18 cellular contexts compared by ENCODE assay signal in genomic region chr19:15010497-15011255, GRCh38. TPM values are rescaled to one million over a fixed set of nuclear protein-coding genes. Genes with fewer than 3 reads are reported as not detected.
DNase-seq lines count a peak whose midpoint lies in the region; ATAC-seq and TF ChIP-seq lines count a peak whose summit lies in the region.
"Had no signal": no experiment of that assay in that cellular context is flagged by ENCODE, and none has a peak within 500 bp of the region (broad histone marks: within the 10 kb centered on the region; RNA-seq: fewer than 3 reads in every experiment).

No MANE protein-coding gene starts in this region.

- H3K9me3 Mint-ChIP-seq in MCF 10A (ENCODE audit: unreplicated experiment), result peaks cover 12% of the 10 kb centered on the region

- no peak for TF ChIP-seq CTCF in breast epithelium (IDR thresholded peaks at IDR 0.05)
- TF ChIP-seq CTCF in MCF 10A (IDR thresholded peaks at IDR 0.05; ENCODE audit: unreplicated experiment), result no peak
- no peak for TF ChIP-seq CTCF in foreskin keratinocyte (conservative IDR thresholded peaks at IDR 0.05)
- TF ChIP-seq CTCF in spleen (IDR thresholded peaks at IDR 0.05 in 8 of 11, conservative IDR thresholded peaks at IDR 0.05 in 3 of 11), result no peak

- no peaks in the 10 kb centered on the region for H3K4me1 Mint-ChIP-seq in MCF 10A (ENCODE audit: insufficient read depth, unreplicated experiment)

- no peak for DNase-seq in breast epithelium (ENCODE audit: low spot score in 2 of 2)
- no peak for DNase-seq in MCF 10A (ENCODE audit: unreplicated experiment)
- DNase-seq in foreskin keratinocyte, result no peak
- peak; percentile 68 for DNase-seq in left kidney (ENCODE audit: low read depth, low spot score)
- no peak for DNase-seq in NCI-H510A treated with DMSO at 0.1 percent for 48 hours (lab: John Stamatoyannopoulos, UW)
- DNase-seq in spleen, result no peak
- DNase-seq: activated naive CD4-positive, alpha-beta T cell treated with Interleukin-2 at 50 U/mL for 16 hours; lower lobe of right lung; NCI-H1930 had no signal

- peaks cover 0 to 3% of the 10 kb centered on the region in 2 donors for H3K9me3 ChIP-seq in breast epithelium
- no peaks in the 10 kb centered on the region for H3K9me3 ChIP-seq in spleen
- H3K9me3 ChIP-seq: ascending aorta, lower lobe of right lung, thoracic aorta had no signal

- H3K27ac ChIP-seq in breast epithelium, result no peak overlapping the region
- H3K27ac ChIP-seq in foreskin keratinocyte, result no peak overlapping the region
- H3K27ac ChIP-seq in spleen, result no peak overlapping the region
- H3K27ac ChIP-seq: ascending aorta, lower lobe of right lung, skin epidermis, thoracic aorta had no signal

- ATAC-seq in foreskin keratinocyte (peak; percentile 14), GM21381 (IDR thresholded peaks at IDR 0.05; ENCODE audit: unreplicated experiment) (no peak), GM21423 (IDR thresholded peaks at IDR 0.05; ENCODE audit: unreplicated experiment) (no peak)
- ATAC-seq: lower lobe of right lung, Right ventricle myocardium inferior had no signal

- POLR2A ChIA-PET in MCF 10A (lab: Yijun Ruan, JAX), result no interaction called here

- H3K27me3 ChIP-seq in breast epithelium, result peaks cover 0 to 42% of the 10 kb centered on the region in 2 donors
- H3K27me3 ChIP-seq in foreskin keratinocyte, result peaks cover 14% of the 10 kb centered on the region
- H3K27me3 ChIP-seq in spleen (replicated peaks in 1 of 7), result peaks cover 0 to 91% (median 13%) of the 10 kb centered on the region in 7 donors
- H3K27me3 ChIP-seq: ascending aorta had no signal

- WGBS in spleen, 5 donors, result 8 to 34% (median 11%) methylated on average over 7 to 67 of the region's 67 CpGs

- CTCF ChIA-PET in MCF 10A (lab: Yijun Ruan, JAX), result no interaction called here

- H3K4me3 ChIP-seq in breast epithelium (peak overlapping the region in 2 of 3 donors; percentile 8 to 18), spleen (no peak overlapping the region)
- H3K4me3 ChIP-seq: ascending aorta, lower lobe of right lung, thoracic aorta had no signal

- H3K4me1 ChIP-seq in breast epithelium, result no peaks in the 10 kb centered on the region
- no peaks in the 10 kb centered on the region for H3K4me1 ChIP-seq in foreskin keratinocyte
- H3K4me1 ChIP-seq in spleen, result peaks cover 0 to 7% (median 0%) of the 10 kb centered on the region in 6 donors
- H3K4me1 ChIP-seq: ascending aorta, lower lobe of right lung had no signal

- no TSS peak for BruUV-seq in MCF 10A (replicated peaks; lab: Mats Ljungman, UMichigan)

- no peak overlapping the region for H3K27ac Mint-ChIP-seq in MCF 10A (ENCODE audit: low read depth, unreplicated experiment)

- no peaks in the 10 kb centered on the region for H3K36me3 Mint-ChIP-seq in MCF 10A (ENCODE audit: insufficient read depth, unreplicated experiment)

- no peaks in the 10 kb centered on the region for H3K27me3 Mint-ChIP-seq in MCF 10A (ENCODE audit: insufficient read depth, unreplicated experiment)

- intact Hi-C loops in breast epithelium (cut with DNase I; ENCODE audit: low total_unique reads), result no loop called here
- intact Hi-C loops in MCF 10A (cut with micrococcal nuclease), result no loop called here
- intact Hi-C loops in spleen (cut with DNase I; ENCODE audit: low total_unique reads), result no loop called here

- no peaks in the 10 kb centered on the region for H3K36me3 ChIP-seq in breast epithelium
- H3K36me3 ChIP-seq in spleen, result no peaks in the 10 kb centered on the region
- H3K36me3 ChIP-seq: ascending aorta, lower lobe of right lung, thoracic aorta had no signal

- TF ChIP-seq POLR2A in breast epithelium (IDR thresholded peaks at IDR 0.05) (no peak), spleen (IDR thresholded peaks at IDR 0.05) (no peak)

- no peak overlapping the region for H3K4me3 Mint-ChIP-seq in MCF 10A (ENCODE audit: unreplicated experiment)

RNA-seq across cellular contexts. Expression of gene SLC1A6, which starts 31.0 kb away (rescaled TPM):
- not detected for total RNA-seq in breast epithelium
- total RNA-seq in MCF 10A (2022), result not detected in 2 replicates
- total RNA-seq in foreskin keratinocyte, result not detected in 2 replicates
- polyA plus RNA-seq in foreskin keratinocyte, result not detected in 2 replicates
- not detected for total RNA-seq in spleen
- not detected for polyA plus RNA-seq in spleen
- total RNA-seq: ascending aorta, fibroblast of villous mesenchyme, lower lobe of right lung, NCI-H460, Right ventricle myocardium inferior, thoracic aorta had no signal
- polyA plus RNA-seq: BJ had no signal

RNA-seq across cellular contexts. Expression of gene CASP14, which starts 38.6 kb away (rescaled TPM):
- total RNA-seq in breast epithelium (under 1 TPM in 1 of 3 donors, not detected in 2; 0.29 TPM), MCF 10A (2022) (not detected in 2 replicates), foreskin keratinocyte (0.07 and 0.10 TPM in 2 replicates), spleen (not detected)
- polyA plus RNA-seq in foreskin keratinocyte (0.07 TPM in 1 of 2 replicates, not detected in the other), spleen (not detected)
- total RNA-seq: ascending aorta, fibroblast of villous mesenchyme, lower lobe of right lung, NCI-H460, Right ventricle myocardium inferior had no signal
- polyA plus RNA-seq: BJ had no signal

Comparison
In these comparisons a context has a peak if more than half of its experiments do, and no peak if none do; other contexts are left out.
1. H3K4me3 ChIP-seq: peak in breast epithelium (2 of 3); none in spleen (0 of 8).